30 cellular contexts compared by ENCODE assay signal in the genomic region with DNA sequence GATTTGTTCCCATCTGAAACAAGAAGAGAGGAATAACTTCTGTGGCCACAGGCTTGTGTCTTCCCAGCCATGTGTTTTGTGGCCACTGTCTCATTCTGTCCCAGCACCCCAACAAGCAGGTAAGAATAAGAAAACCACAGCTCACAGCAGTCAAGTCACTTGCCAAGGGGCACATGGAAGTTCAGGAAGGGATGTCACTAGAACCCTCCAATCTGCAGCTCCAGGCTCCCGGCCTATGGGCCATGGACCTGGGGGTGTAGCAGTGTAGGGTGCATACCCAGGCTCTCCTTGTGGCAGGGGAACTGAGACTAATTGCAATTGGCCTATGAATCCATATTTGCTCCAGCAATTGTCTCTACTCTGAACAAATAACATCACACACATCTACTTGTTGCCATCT.
"Had no signal": no experiment of that assay in that cellular context is flagged by ENCODE, and none has a peak within 500 bp of the region (broad histone marks: within the 10 kb centered on the region; RNA-seq: fewer than 3 reads in every experiment).

No MANE protein-coding gene starts in this region.

- ATAC-seq: body of pancreas, PC-3 had no signal

- H3K9me3 ChIP-seq: adrenal gland, body of pancreas, Peyer's patch had no signal

- DNase-seq: activated B cell treated with CpG ODN at 0.5 μM for 24 hours; activated CD4-positive, alpha-beta T cell treated with anti-CD3 and anti-CD28 coated beads for 4 hours; activated CD4-positive, alpha-beta T cell treated with anti-CD3 and anti-CD28 coated beads, Interleukin-2, amount 50 U/mL, for 1 hour; activated CD4-positive, CD25-positive, alpha-beta regulatory T cell treated with anti-CD3 and anti-CD28 coated beads, Interleukin-2, amount 50 U/mL, for 72 hours; activated CD8-positive, alpha-beta memory T cell treated with anti-CD3 and anti-CD28 coated beads, Interleukin-2, amount 50 U/mL, for 4 hours; activated gamma-delta T cell treated with Interleukin-2 at 50 U/mL for 16 hours; activated naive CD4-positive, alpha-beta T cell treated with anti-CD3 and anti-CD28 coated beads for 36 hours; activated T-cell treated with anti-CD3 and anti-CD28 coated beads for 4 hours; activated T-cell treated with anti-CD3 and anti-CD28 coated beads, Interleukin-2, amount 50 U/mL, for 4 hours; adrenal gland; body of pancreas; Kasumi-1; KG1; NCI-H1048; NCI-H1105 treated with DMSO at 0.1 percent for 48 hours; NCI-H1436; NCI-H1694; NCI-H2029; NCI-H2171; NCI-H510A; NCI-H526; NCI-H748 treated with DMSO at 0.1 percent for 48 hours; Peyer's patch; Right ventricle myocardium superior; RPMI8226; SW 1271; T-helper 1 cell; T-helper 9 cell had no signal

- H3K4me3 ChIP-seq: adrenal gland, body of pancreas, Peyer's patch had no signal

- H3K27ac ChIP-seq: adrenal gland, body of pancreas, Peyer's patch, VCaP had no signal

- H3K27me3 ChIP-seq: body of pancreas, Peyer's patch had no signal

- H3K4me1 ChIP-seq: adrenal gland, body of pancreas, Peyer's patch had no signal

- H3K36me3 ChIP-seq: adrenal gland, Peyer's patch had no signal
